ENCODE assay signal across 1 cellular context in genomic region chr2:9313443-9313842, GRCh38.
TF ChIP-seq lines count a peak whose summit lies in the region.

No MANE protein-coding gene starts in this region.

TF ChIP-seq in K562, 482 proteins besides CTCF, POLR2A, EP300 and RAD21 (continued from another document):
- TF ChIP-seq TFAP4 (CRISPR knock-in tag; IDR thresholded peaks at IDR 0.05; ENCODE audit: borderline replicate concordance) = peak; percentile 75
- TF ChIP-seq ZNF23 (CRISPR knock-in tag; IDR thresholded peaks at IDR 0.05) = no peak
- no peak for TF ChIP-seq FOXJ2 (tag; IDR thresholded peaks at IDR 0.05)
- TF ChIP-seq CBX5 (IDR thresholded peaks at IDR 0.05; ENCODE audit: borderline replicate concordance, low read depth) = no peak
- TF ChIP-seq ZBTB1 (CRISPR knock-in tag; IDR thresholded peaks at IDR 0.05; ENCODE audit: borderline replicate concordance, low read depth) = no peak
- peak; percentile 54; the same call in 1 of the 2 replicates for TF ChIP-seq HMBOX1 (IDR thresholded peaks at IDR 0.05)
- TF ChIP-seq NR2C1 (IDR thresholded peaks at IDR 0.05) = no peak
- TF ChIP-seq NR2C1 (tag; IDR thresholded peaks at IDR 0.05) = no peak
- TF ChIP-seq ZNF644 (tag; IDR thresholded peaks at IDR 0.05; ENCODE audit: low read depth) = no peak
- TF ChIP-seq CEBPB (tag; IDR thresholded peaks at IDR 0.05) = no peak
- TF ChIP-seq HDAC1 (IDR thresholded peaks at IDR 0.05) = no peak
- TF ChIP-seq HNRNPK (IDR thresholded peaks at IDR 0.05; ENCODE audit: low read depth, low read length, poor library complexity, severe bottlenecking) = no peak
- no peak for TF ChIP-seq ZBTB8A (IDR thresholded peaks at IDR 0.05; ENCODE audit: partially characterized antibody)
- TF ChIP-seq JUND (IDR thresholded peaks at IDR 0.05; ENCODE audit: borderline replicate concordance, low read depth, low read length) = peak; percentile 12; the same call in 1 of the 2 replicates
- no peak for TF ChIP-seq JUND (tag; IDR thresholded peaks at IDR 0.05; ENCODE audit: borderline replicate concordance, low read depth, low read length)
- TF ChIP-seq ELF4 (CRISPR knock-in tag; IDR thresholded peaks at IDR 0.05) = no peak
- TF ChIP-seq PHF21A (IDR thresholded peaks at IDR 0.05; ENCODE audit: borderline replicate concordance, low read depth) = no peak
- TF ChIP-seq CBFB (CRISPR knock-in tag; IDR thresholded peaks at IDR 0.05) = 0 out of 2 replicates have a peak, but pooled peaks have one; percentile 50
- TF ChIP-seq ZNF134 (CRISPR knock-in tag; conservative IDR thresholded peaks at IDR 0.05) = no peak
- TF ChIP-seq ZNF431 (CRISPR knock-in tag; IDR thresholded peaks at IDR 0.05) = no peak
- 0 out of 2 replicates have a peak, but pooled peaks have one; percentile 39 for TF ChIP-seq HDAC2 (IDR thresholded peaks at IDR 0.05)
- TF ChIP-seq SRSF7 (optimal IDR thresholded peaks at IDR 0.05; ENCODE audit: low read depth, low read length) = no peak
- TF ChIP-seq RBM25 (IDR thresholded peaks at IDR 0.05; ENCODE audit: low read depth, low read length, severe bottlenecking) = no peak
